ENCODE assay signal across 21 cellular contexts in genomic region chr4:106344324-106344970, GRCh38. TPM values are rescaled to one million over a fixed set of nuclear protein-coding genes. Genes with fewer than 3 reads are reported as not detected.
A peak's percentile ranks its signal among the peaks of the same experiment; 100 is the strongest.
DNase-seq lines count a peak whose midpoint lies in the region; ATAC-seq, FAIRE-seq and TF ChIP-seq lines count a peak whose summit lies in the region.
"Had no signal": no experiment of that assay in that cellular context is flagged by ENCODE, and none has a peak within 500 bp of the region (broad histone marks: within the 10 kb centered on the region; RNA-seq: fewer than 3 reads in every experiment).

No MANE protein-coding gene starts in this region.

- BruUV-seq in K562 (replicated peaks; lab: Mats Ljungman, UMichigan) = no TSS peak

- H3K9me2 ChIP-seq in hepatocyte (replicated peaks; ENCODE audit: insufficient read depth) = no peaks in the 10 kb centered on the region

- H3K4me3 Mint-ChIP-seq in activated CD4-positive, alpha-beta memory T cell treated with anti-CD3 and anti-CD28 coated beads, Interleukin-2, amount 10 ng/mL, durations not matched to agents 7 days and 5 days = no peak overlapping the region
- H3K4me3 Mint-ChIP-seq in WTC11 = no peak overlapping the region

- POLR2A ChIA-PET in K562 (lab: Yijun Ruan, JAX) (no interaction called here), WTC11 (lab: Charles Lee) (no interaction called here)
- POLR2A ChIA-PET in activated CD4-positive, alpha-beta memory T cell treated with anti-CD3 and anti-CD28 coated beads, Interleukin-2, amount 10 ng/mL, durations not matched to agents 7 days and 5 days (lab: Charles Lee) = no interaction called here

- TF ChIP-seq CTCF in K562 (IDR thresholded peaks at IDR 0.05 in 2 of 3, conservative IDR thresholded peaks at IDR 0.05 in 1 of 3; ENCODE audit: insufficient read depth in 2 of 3, low read depth in 1 of 3, low read length in 3 of 3) (no peak), hepatocyte (IDR thresholded peaks at IDR 0.05; ENCODE audit: poor library complexity) (no peak), upper lobe of left lung (IDR thresholded peaks at IDR 0.05) (no peak), lower lobe of right lung (IDR thresholded peaks at IDR 0.05) (no peak), WTC11 (IDR thresholded peaks at IDR 0.05) (no peak)

- H3K36me3 ChIP-seq in K562 (ENCODE audit: control insufficient read depth, insufficient read depth, low read length) = peaks cover 51% of the 10 kb centered on the region; the same call in 2 of the 3 replicates
- H3K36me3 ChIP-seq in hepatocyte (replicated peaks; ENCODE audit: insufficient read depth, low read depth) = no peaks in the 10 kb centered on the region
- peaks cover 0 to 41% (median 4%) of the 10 kb centered on the region in 4 donors for H3K36me3 ChIP-seq in upper lobe of left lung
- peaks cover 34% of the 10 kb centered on the region for H3K36me3 ChIP-seq in lower lobe of right lung

- peaks cover 59% of the 10 kb centered on the region for H3K36me3 Mint-ChIP-seq in activated CD4-positive, alpha-beta memory T cell treated with anti-CD3 and anti-CD28 coated beads, Interleukin-2, amount 10 ng/mL, durations not matched to agents 7 days and 5 days (ENCODE audit: low read depth)
- peaks cover 13% of the 10 kb centered on the region for H3K36me3 Mint-ChIP-seq in WTC11

- H2AFZ ChIP-seq in K562 (ENCODE audit: low read depth, low read length) (no peak overlapping the region), hepatocyte (no peak overlapping the region)
- H2AFZ ChIP-seq: PC-9 had no signal

- peaks cover 18% of the 10 kb centered on the region for H3K4me1 Mint-ChIP-seq in activated CD4-positive, alpha-beta memory T cell treated with anti-CD3 and anti-CD28 coated beads, Interleukin-2, amount 10 ng/mL, durations not matched to agents 7 days and 5 days
- H3K4me1 Mint-ChIP-seq in WTC11 = peaks cover 7% of the 10 kb centered on the region

- CTCF ChIA-PET in K562 (lab: Yijun Ruan, JAX; ENCODE audit: low intra/inter-chr PET ratio) = no interaction called here
- CTCF ChIA-PET in activated CD4-positive, alpha-beta memory T cell treated with anti-CD3 and anti-CD28 coated beads, Interleukin-2, amount 10 ng/mL, durations not matched to agents 7 days and 5 days (lab: Charles Lee) = no interaction called here
- CTCF ChIA-PET in WTC11 (lab: Charles Lee) = interaction anchor here (0.7 to 0.8 kb wide), 2 partner anchors 79 to 554 kb away, joined by 3 read pairs; no protein-coding TSS in a partner anchor

- H3K9me3 ChIP-seq in K562 (replicated peaks; ENCODE audit: control insufficient read depth, insufficient read depth, low read depth, low read length) (no peaks in the 10 kb centered on the region), hepatocyte (ENCODE audit: low read depth) (no peaks in the 10 kb centered on the region), upper lobe of left lung (no peaks in the 10 kb centered on the region), lower lobe of right lung (no peaks in the 10 kb centered on the region)

- TF ChIP-seq RAD21 in K562 (CRISPR knock-in tag; conservative IDR thresholded peaks at IDR 0.05 in 1 of 2, IDR thresholded peaks at IDR 0.05 in 1 of 2) = no peak

- intact Hi-C loops in K562 (cut with micrococcal nuclease) (no loop called here), lower lobe of right lung (cut with DNase I) (no loop called here)

- no peaks in the 10 kb centered on the region for H4K20me1 ChIP-seq in K562 (replicated peaks; ENCODE audit: control insufficient read depth, insufficient read depth, low read length)
- no peaks in the 10 kb centered on the region for H4K20me1 ChIP-seq in hepatocyte (ENCODE audit: insufficient read depth, poor library complexity, severe bottlenecking)

- H3K4me1 ChIP-seq in K562 (replicated peaks in 1 of 2; ENCODE audit: control insufficient read depth in 2 of 2, insufficient read depth in 2 of 2, low read length in 2 of 2) (0 out of 5 replicates have a peak, but pooled peaks cover 0 to 2% of the 10 kb centered on the region in 2 experiments), hepatocyte (ENCODE audit: insufficient read depth) (no peaks in the 10 kb centered on the region), upper lobe of left lung (no peaks in the 10 kb centered on the region), lower lobe of right lung (no peaks in the 10 kb centered on the region)

- in situ Hi-C loops in K562 (cut with MboI) = no loop called here

- H3K27me3 Mint-ChIP-seq in activated CD4-positive, alpha-beta memory T cell treated with anti-CD3 and anti-CD28 coated beads, Interleukin-2, amount 10 ng/mL, durations not matched to agents 7 days and 5 days = no peaks in the 10 kb centered on the region
- H3K27me3 Mint-ChIP-seq in WTC11 (ENCODE audit: low read depth) = no peaks in the 10 kb centered on the region

- H3K4me3 ChIP-seq in K562 (no peak overlapping the region), hepatocyte (no peak overlapping the region), upper lobe of left lung (no peak overlapping the region), lower lobe of right lung (no peak overlapping the region)
- H3K4me3 ChIP-seq: PC-9, spleen had no signal

- peaks cover 7% of the 10 kb centered on the region for H3K9me3 Mint-ChIP-seq in activated CD4-positive, alpha-beta memory T cell treated with anti-CD3 and anti-CD28 coated beads, Interleukin-2, amount 10 ng/mL, durations not matched to agents 7 days and 5 days
- H3K9me3 Mint-ChIP-seq in WTC11 = no peaks in the 10 kb centered on the region

- no peak for TF ChIP-seq POLR2A in K562 (conservative IDR thresholded peaks at IDR 0.05)
- no peak for TF ChIP-seq POLR2A in upper lobe of left lung (IDR thresholded peaks at IDR 0.05)

- TF ChIP-seq EP300 in K562 (IDR thresholded peaks at IDR 0.05; ENCODE audit: low read length) (no peak), upper lobe of left lung (IDR thresholded peaks at IDR 0.05) (no peak)

- H3K27ac ChIP-seq in K562 (ENCODE audit: extremely low read depth, low read depth, low read length) (no peak overlapping the region), hepatocyte (peak overlapping the region; percentile 14), upper lobe of left lung (no peak overlapping the region), lower lobe of right lung (no peak overlapping the region)
- H3K27ac ChIP-seq: C4-2B, HL-60, PC-9, spleen had no signal

- no peak overlapping the region for H3K4me2 ChIP-seq in K562 (ENCODE audit: insufficient read depth, low read length)
- H3K4me2 ChIP-seq in hepatocyte = peak overlapping the region; percentile 25
- H3K4me2 ChIP-seq: PC-9 had no signal

- H3K9ac ChIP-seq in K562 (ENCODE audit: insufficient read depth in 1 of 2, low read depth in 2 of 2, low read length in 2 of 2) = no peak overlapping the region

- no peak for FAIRE-seq in K562 (lab: Jason Lieb, UNC)
- FAIRE-seq: islet of Langerhans had no signal

- H3K9me1 ChIP-seq in K562 (ENCODE audit: control insufficient read depth, insufficient read depth, low read length) = no peaks in the 10 kb centered on the region

- H3K27me3 ChIP-seq in K562 (ENCODE audit: control insufficient read depth in 2 of 2, insufficient read depth in 2 of 2, low read length in 2 of 2) (no peaks in the 10 kb centered on the region), hepatocyte (no peaks in the 10 kb centered on the region), upper lobe of left lung (no peaks in the 10 kb centered on the region), lower lobe of right lung (ENCODE audit: low read depth) (no peaks in the 10 kb centered on the region)
- H3K27me3 ChIP-seq: spleen had no signal

- no peak; the same call in 2 of the 3 replicates for ATAC-seq in K562
- no peak for ATAC-seq in upper lobe of left lung (ENCODE audit: low FRiP score in 2 of 2)
- no peak for ATAC-seq in lower lobe of right lung
- no peak for ATAC-seq in WTC11
- ATAC-seq: stimulated activated naive CD8-positive, alpha-beta T cell treated with anti-CD3 and anti-CD28 coated beads, Interleukin-15, Interleukin-2, amounts not matched to agents 100 U/mL and 50 U/mL, for 24 hours had no signal

- WGBS in K562 (ENCODE audit: insufficient coverage, low coverage, missing lambda C conversion rate) = 56% methylated on average over 2 of the region's 2 CpGs
- WGBS in hepatocyte (ENCODE audit: low lambda C conversion rate, missing lambda C conversion rate) = 71% methylated on average over 2 of the region's 2 CpGs
- 78 to 79% methylated on average over 2 of the region's 2 CpGs for WGBS in upper lobe of left lung, 2 donors

- no peak overlapping the region for H3K27ac Mint-ChIP-seq in activated CD4-positive, alpha-beta memory T cell treated with anti-CD3 and anti-CD28 coated beads, Interleukin-2, amount 10 ng/mL, durations not matched to agents 7 days and 5 days
- H3K27ac Mint-ChIP-seq in WTC11 = no peak overlapping the region

- DNase-seq in AG08395 (ENCODE audit: low spot score) (peak; percentile 35), HCEC 1CT (peak; percentile 18), K562 (ENCODE audit: extremely low read depth in 1 of 4, low spot score in 3 of 4) (no peak), hepatocyte (ENCODE audit: low spot score) (no peak), upper lobe of left lung (no peak), lower lobe of right lung (no peak), WTC11 (ENCODE audit: low spot score) (no peak)
- no peak for DNase-seq in activated CD4-positive, alpha-beta memory T cell treated with anti-CD3 and anti-CD28 coated beads, Interleukin-2, amount 10 ng/mL, durations not matched to agents 7 days and 5 days
- DNase-seq: activated effector memory CD4-positive, alpha-beta T cell treated with anti-CD3 and anti-CD28 coated beads, Interleukin-2, amount 50 U/mL, for 16 hours; central memory CD4-positive, alpha-beta T cell; Kasumi-1; NCI-H1694; PC-9; spleen; stimulated activated naive CD8-positive, alpha-beta T cell treated with anti-CD3 and anti-CD28 coated beads, Interleukin-15, Interleukin-2, amounts not matched to agents 100 U/mL and 50 U/mL, for 24 hours had no signal

- H3K79me2 ChIP-seq in K562 (ENCODE audit: control insufficient read depth, insufficient read depth, low read length) = peaks cover 52% of the 10 kb centered on the region
- H3K79me2 ChIP-seq in hepatocyte = peaks cover 43% of the 10 kb centered on the region

RNA-seq across cellular contexts. Expression of gene GIMD1, which starts 24.1 kb away (rescaled TPM):
- not detected in 2 replicates for total RNA-seq in K562 (2011; cell fraction: chromatin; rRNA removed; ENCODE audit: low replicate concordance)
- total RNA-seq in K562 (2011; cell fraction: nucleolus; rRNA removed) = not detected in 2 replicates
- not detected in 2 replicates for total RNA-seq in K562 (2011; cell fraction: nucleoplasm; rRNA removed)
- not detected in 2 replicates for total RNA-seq in K562 (2014; rRNA removed)
- not detected in 2 replicates for total RNA-seq in K562 (2014; rRNA removed; fragmentation: Illumina TruSeq; extraction: Trizol)
- not detected in 2 replicates for total RNA-seq in K562 (2015; rRNA removed; fragmentation: Illumina TruSeq; extraction: Trizol)
- total RNA-seq in K562 (2021) = not detected in 2 replicates
- not detected in 2 replicates for polyA plus RNA-seq in K562 (2011; rRNA removed)
- polyA plus RNA-seq in K562 (2011; cell fraction: cytosol; rRNA removed) = not detected in 2 replicates
- not detected in 2 replicates for polyA plus RNA-seq in K562 (2011; cell fraction: nucleus; rRNA removed)
- polyA plus RNA-seq in K562 (2012) = not detected in 2 replicates
- polyA plus RNA-seq in K562 (2014; fragmentation: Illumina TruSeq; extraction: Trizol) = not detected in 2 replicates
- not detected for polyA plus RNA-seq in K562 (2014; fragmentation: Nextera tagmentation; extraction: Ambion mirVana)
- polyA plus RNA-seq in K562 (2014; rRNA removed) = not detected in 2 replicates
- not detected in 2 replicates for polyA minus RNA-seq in K562 (2011; rRNA and poly(A)+ RNA removed)
- not detected in 2 replicates for polyA minus RNA-seq in K562 (2011; cell fraction: cytosol; rRNA and poly(A)+ RNA removed)
- polyA minus RNA-seq in K562 (2011; cell fraction: nucleus; rRNA and poly(A)+ RNA removed) = not detected in 2 replicates
- not detected in 2 replicates for total RNA-seq in hepatocyte
- polyA plus RNA-seq in hepatocyte = not detected in 2 replicates
- total RNA-seq in upper lobe of left lung = not detected
- total RNA-seq in activated CD4-positive, alpha-beta memory T cell treated with anti-CD3 and anti-CD28 coated beads, Interleukin-2, amount 10 ng/mL, durations not matched to agents 7 days and 5 days = not detected
- total RNA-seq in lower lobe of right lung = not detected
- not detected in 3 replicates for total RNA-seq in WTC11 (2021)
- total RNA-seq: activated CD8-positive, alpha-beta memory T cell treated with anti-CD3 and anti-CD28 coated beads for 36 hours; glomerular endothelial cell; PC-9; spleen; urinary bladder had no signal
- polyA plus RNA-seq: spleen, urinary bladder had no signal

RNA-seq across cellular contexts. Expression of gene AIMP1, which starts 28.1 kb away (rescaled TPM):
- 5.0 and 25.9 TPM in 2 replicates for total RNA-seq in K562 (2011; cell fraction: chromatin; rRNA removed; ENCODE audit: low replicate concordance)
- total RNA-seq in K562 (2011; cell fraction: nucleolus; rRNA removed) = 3.0 and 4.1 TPM in 2 replicates
- 7.5 and 13.0 TPM in 2 replicates for total RNA-seq in K562 (2011; cell fraction: nucleoplasm; rRNA removed)
- 28.7 and 39.9 TPM in 2 replicates for total RNA-seq in K562 (2014; rRNA removed)
- 71.5 and 98.0 TPM in 2 replicates for total RNA-seq in K562 (2014; rRNA removed; fragmentation: Illumina TruSeq; extraction: Trizol)
- total RNA-seq in K562 (2015; rRNA removed; fragmentation: Illumina TruSeq; extraction: Trizol) = 42.9 and 48.7 TPM in 2 replicates
- total RNA-seq in K562 (2021) = 65.9 and 70.1 TPM in 2 replicates
- 43.0 and 59.8 TPM in 2 replicates for polyA plus RNA-seq in K562 (2011; rRNA removed)
- 3.7 and 10.7 TPM in 2 replicates for polyA plus RNA-seq in K562 (2011; cell fraction: cytosol; rRNA removed)
- 10.3 and 21.6 TPM in 2 replicates for polyA plus RNA-seq in K562 (2011; cell fraction: nucleus; rRNA removed)
- polyA plus RNA-seq in K562 (2012) = 51.3 and 68.3 TPM in 2 replicates
- polyA plus RNA-seq in K562 (2014; fragmentation: Illumina TruSeq; extraction: Trizol) = 74.3 and 89.1 TPM in 2 replicates
- polyA plus RNA-seq in K562 (2014; fragmentation: Nextera tagmentation; extraction: Ambion mirVana) = 100 to 1,000 TPM; 128 to 141 TPM
- polyA plus RNA-seq in K562 (2014; rRNA removed) = 60.3 and 60.4 TPM in 2 replicates
- polyA minus RNA-seq in K562 (2011; rRNA and poly(A)+ RNA removed) = 19.7 and 23.7 TPM in 2 replicates
- 13.6 TPM in 2 replicates for polyA minus RNA-seq in K562 (2011; cell fraction: cytosol; rRNA and poly(A)+ RNA removed)
- 5.3 and 9.7 TPM in 2 replicates for polyA minus RNA-seq in K562 (2011; cell fraction: nucleus; rRNA and poly(A)+ RNA removed)
- 28.3 and 33.7 TPM in 2 replicates for total RNA-seq in hepatocyte
- 53.7 and 56.6 TPM in 2 replicates for polyA plus RNA-seq in hepatocyte
- total RNA-seq in upper lobe of left lung = 10 to 100 TPM in 5 of 6 donors, 1 to 10 TPM in 1; 9.4 to 38.5 (median 28.4) TPM
- total RNA-seq in activated CD4-positive, alpha-beta memory T cell treated with anti-CD3 and anti-CD28 coated beads, Interleukin-2, amount 10 ng/mL, durations not matched to agents 7 days and 5 days = 10 to 100 TPM; 49.5 to 52.4 TPM
- 40.7 TPM for total RNA-seq in lower lobe of right lung
- 51.2 to 53.3 TPM (median 52.5 TPM) in 3 replicates for total RNA-seq in WTC11 (2021)

RNA-seq across cellular contexts. Expression of gene TBCK, which starts 28.4 kb away (rescaled TPM):
- 91.7 and 171 TPM in 2 replicates for total RNA-seq in K562 (2011; cell fraction: chromatin; rRNA removed; ENCODE audit: low replicate concordance)
- 55.7 and 67.0 TPM in 2 replicates for total RNA-seq in K562 (2011; cell fraction: nucleolus; rRNA removed)
- total RNA-seq in K562 (2011; cell fraction: nucleoplasm; rRNA removed) = 69.7 and 80.2 TPM in 2 replicates
- total RNA-seq in K562 (2014; rRNA removed) (16.0 and 16.2 TPM in 2 replicates), K562 (2014; rRNA removed; fragmentation: Illumina TruSeq; extraction: Trizol) (20.9 and 22.4 TPM in 2 replicates), K562 (2015; rRNA removed; fragmentation: Illumina TruSeq; extraction: Trizol) (20.1 and 22.9 TPM in 2 replicates), K562 (2021) (23.8 and 23.9 TPM in 2 replicates), hepatocyte (46.0 and 49.7 TPM in 2 replicates), upper lobe of left lung (10 to 100 TPM; 24.8 to 54.5 (median 32.3) TPM), lower lobe of right lung (45.7 TPM), WTC11 (2021) (26.3 to 30.5 TPM (median 28.6 TPM) in 3 replicates)
- polyA plus RNA-seq in K562 (2011; rRNA removed) (21.7 and 26.6 TPM in 2 replicates), K562 (2014; fragmentation: Illumina TruSeq; extraction: Trizol) (9.1 and 11.3 TPM in 2 replicates), K562 (2014; fragmentation: Nextera tagmentation; extraction: Ambion mirVana) (10 to 100 TPM in 1 of 2 experiments, 1 to 10 TPM in 1; 5.3 to 11.1 TPM), K562 (2014; rRNA removed) (10.6 and 15.7 TPM in 2 replicates), hepatocyte (19.8 and 20.4 TPM in 2 replicates)
- polyA plus RNA-seq in K562 (2011; cell fraction: cytosol; rRNA removed) = 9.0 and 10.9 TPM in 2 replicates
- 55.6 and 61.3 TPM in 2 replicates for polyA plus RNA-seq in K562 (2011; cell fraction: nucleus; rRNA removed)
- polyA plus RNA-seq in K562 (2012) = 9.5 and 10.2 TPM in 2 replicates
- 66.3 and 82.8 TPM in 2 replicates for polyA minus RNA-seq in K562 (2011; rRNA and poly(A)+ RNA removed)
- 11.5 and 12.3 TPM in 2 replicates for polyA minus RNA-seq in K562 (2011; cell fraction: cytosol; rRNA and poly(A)+ RNA removed)
- 160 and 215 TPM in 2 replicates for polyA minus RNA-seq in K562 (2011; cell fraction: nucleus; rRNA and poly(A)+ RNA removed)
- total RNA-seq in activated CD4-positive, alpha-beta memory T cell treated with anti-CD3 and anti-CD28 coated beads, Interleukin-2, amount 10 ng/mL, durations not matched to agents 7 days and 5 days = 10 to 100 TPM; 25.4 to 26.8 TPM

Comparison
In these comparisons a context has a peak if more than half of its experiments do, and no peak if none do; other contexts are left out.
1. DNase-seq: peak in AG08395 (single experiment) and HCEC 1CT (single experiment); none in K562 (0 of 4), hepatocyte (single experiment), upper lobe of left lung (0 of 2), activated CD4-positive, alpha-beta memory T cell treated with anti-CD3 and anti-CD28 coated beads, Interleukin-2, amount 10 ng/mL, durations not matched to agents 7 days and 5 days (single experiment), lower lobe of right lung (single experiment) and WTC11 (single experiment).